Comparison of ENCODE assay signal across 27 cellular contexts in the genomic region with DNA sequence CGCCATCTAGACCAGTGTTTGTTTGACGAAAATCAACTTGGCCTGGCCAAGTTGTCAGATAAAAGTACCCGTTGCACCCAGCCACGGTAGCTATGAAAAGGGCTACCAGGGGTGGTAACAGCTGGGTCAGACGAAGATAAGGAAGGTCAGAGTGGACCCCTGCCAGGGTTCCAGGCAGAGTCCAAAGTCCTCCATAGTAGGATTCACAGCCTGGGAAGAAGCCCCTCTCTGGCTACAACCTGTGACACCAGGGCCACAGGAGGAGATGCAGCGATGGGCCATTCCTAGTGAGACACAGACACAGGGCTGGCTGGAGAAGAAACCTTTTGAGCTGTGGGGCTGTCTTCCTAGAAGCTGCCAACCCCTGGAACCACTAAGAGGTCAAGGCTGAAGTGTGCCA. TPM values are rescaled to one million over a fixed set of nuclear protein-coding genes. Genes with fewer than 3 reads are reported as not detected.
DNase-seq lines count a peak whose midpoint lies in the region; ATAC-seq and TF ChIP-seq lines count a peak whose summit lies in the region.
"Had no signal": no experiment of that assay in that cellular context is flagged by ENCODE, and none has a peak within 500 bp of the region (broad histone marks: within the 10 kb centered on the region; RNA-seq: fewer than 3 reads in every experiment).

No MANE protein-coding gene starts in this region.

- TF ChIP-seq CTCF in natural killer cell (IDR thresholded peaks at IDR 0.05), result no peak
- no peak for TF ChIP-seq CTCF in omental fat pad (IDR thresholded peaks at IDR 0.05)

- peak; percentile 39 for DNase-seq in natural killer cell treated with Interleukin-12 subunit alpha and Interleukin-12 subunit beta and Interleukin-15 and Interleukin-18, amount 100 ng/mL, for 72 hours (ENCODE audit: low spot score)
- no peak for DNase-seq in natural killer cell
- peak; percentile 18 for DNase-seq in activated CD8-positive, alpha-beta memory T cell treated with anti-CD3 and anti-CD28 coated beads, Interleukin-2, amount 50 U/mL, for 48 hours
- peak; percentile 4 for DNase-seq in omental fat pad (ENCODE audit: low spot score)
- no peak for DNase-seq in NCI-H1105 (lab: John Stamatoyannopoulos, UW)
- no peak for DNase-seq in NCI-H748 treated with DMSO at 0.1 percent for 48 hours (lab: John Stamatoyannopoulos, UW)
- DNase-seq in NCI-H1092 treated with DMSO at 0.1 percent for 48 hours (lab: John Stamatoyannopoulos, UW), result no peak
- DNase-seq: activated CD4-positive, alpha-beta T cell treated with anti-CD3 and anti-CD28 coated beads, Interleukin-2, amount 50 U/mL, for 4 hours; anterior cingulate cortex; COR-L47; effector memory CD8-positive, alpha-beta T cell; glutamatergic neuron; Karpas-422; mesenchymal stem cell; NCI-H1436 treated with DMSO at 0.1 percent for 48 hours; NCI-H2081 treated with DMSO at 0.1 percent for 48 hours; NCI-H345; right cardiac atrium; stimulated activated CD4-positive, alpha-beta T cell treated with anti-CD3 and anti-CD28 coated beads, Interleukin-12 subunit alpha, Interleukin-12 subunit beta, amount 100 ng/mL, for 4 hours; stimulated activated CD4-positive, alpha-beta T cell treated with anti-CD3 and anti-CD28 coated beads, Interleukin-2, amount 100 ng/mL, for 48 hours; T1000 had no signal

- H3K9me3 Mint-ChIP-seq in natural killer cell treated with Interleukin-12 subunit alpha and Interleukin-12 subunit beta and Interleukin-15 and Interleukin-18, amount 100 ng/mL, for 72 hours, result no peaks in the 10 kb centered on the region
- peaks cover 0 to 8% of the 10 kb centered on the region in 2 donors for H3K9me3 Mint-ChIP-seq in natural killer cell
- H3K9me3 Mint-ChIP-seq: effector memory CD8-positive, alpha-beta T cell had no signal

- no peaks in the 10 kb centered on the region for H3K27me3 Mint-ChIP-seq in natural killer cell treated with Interleukin-12 subunit alpha and Interleukin-12 subunit beta and Interleukin-15 and Interleukin-18, amount 100 ng/mL, for 72 hours
- H3K27me3 Mint-ChIP-seq in natural killer cell (ENCODE audit: low read depth in 2 of 2), result peaks cover 0 to 2% of the 10 kb centered on the region in 2 donors
- H3K27me3 Mint-ChIP-seq: effector memory CD8-positive, alpha-beta T cell had no signal

- H3K36me3 Mint-ChIP-seq in natural killer cell treated with Interleukin-12 subunit alpha and Interleukin-12 subunit beta and Interleukin-15 and Interleukin-18, amount 100 ng/mL, for 72 hours, result peaks cover 22% of the 10 kb centered on the region
- H3K36me3 Mint-ChIP-seq in natural killer cell, result peaks cover 7% of the 10 kb centered on the region

- no peak for ATAC-seq in natural killer cell treated with Interleukin-12 subunit alpha and Interleukin-12 subunit beta and Interleukin-15 and Interleukin-18, amount 100 ng/mL, for 72 hours
- ATAC-seq in natural killer cell, result no peak
- ATAC-seq in omental fat pad (ENCODE audit: low FRiP score), result no peak
- ATAC-seq: activated naive CD4-positive, alpha-beta T cell treated with anti-CD3 and anti-CD28 coated beads, Interleukin-2, amount 50 U/mL, for 72 hours; effector memory CD8-positive, alpha-beta T cell; GM12878; HCT116; left lobe of liver; right cardiac atrium; WTC11 had no signal

- no peak overlapping the region for H3K4me3 Mint-ChIP-seq in natural killer cell treated with Interleukin-12 subunit alpha and Interleukin-12 subunit beta and Interleukin-15 and Interleukin-18, amount 100 ng/mL, for 72 hours
- H3K4me3 Mint-ChIP-seq in natural killer cell, result no peak overlapping the region
- H3K4me3 Mint-ChIP-seq: effector memory CD8-positive, alpha-beta T cell; WTC11 had no signal

- intact Hi-C loops in natural killer cell (cut with micrococcal nuclease), result no loop called here

- H3K27ac Mint-ChIP-seq in natural killer cell treated with Interleukin-12 subunit alpha and Interleukin-12 subunit beta and Interleukin-15 and Interleukin-18, amount 100 ng/mL, for 72 hours, result no peak overlapping the region
- no peak overlapping the region for H3K27ac Mint-ChIP-seq in natural killer cell
- H3K27ac Mint-ChIP-seq: activated naive CD4-positive, alpha-beta T cell treated with anti-CD3 and anti-CD28 coated beads, Interleukin-2, amount 50 U/mL, for 72 hours; activated T-helper 2 cell treated with anti-CD3 and anti-CD28 coated beads, Interferon-gamma antibody, Interleukin-2, Interleukin-4, amounts not matched to agents 10 μg/mL and 5 μg/mL and 100 μg/mL, durations not matched to agents 14 hours and 24 hours and 36 hours; effector memory CD8-positive, alpha-beta T cell; WTC11 had no signal

- H3K4me1 Mint-ChIP-seq in natural killer cell treated with Interleukin-12 subunit alpha and Interleukin-12 subunit beta and Interleukin-15 and Interleukin-18, amount 100 ng/mL, for 72 hours (ENCODE audit: low read depth in 2 of 2), result peaks cover 0 to 2% of the 10 kb centered on the region in 2 donors
- H3K4me1 Mint-ChIP-seq in natural killer cell, result no peaks in the 10 kb centered on the region
- H3K4me1 Mint-ChIP-seq: WTC11 had no signal

RNA-seq across cellular contexts. Expression of a gene that starts 39.3 kb away (rescaled TPM):
- total RNA-seq in natural killer cell treated with Interleukin-12 subunit alpha and Interleukin-12 subunit beta and Interleukin-15 and Interleukin-18, amount 100 ng/mL, for 72 hours, result 10 to 100 TPM in 1 of 2 donors, 1 to 10 TPM in 1; 9.4 to 10.0 TPM
- 1 to 10 TPM; 4.8 to 8.5 (median 4.8) TPM for total RNA-seq in natural killer cell
- total RNA-seq in omental fat pad, result 1 to 10 TPM; 6.4 to 9.1 (median 8.4) TPM

Comparison
In these comparisons a context has a peak if more than half of its experiments do, and no peak if none do; other contexts are left out.
1. DNase-seq: peak in natural killer cell treated with Interleukin-12 subunit alpha and Interleukin-12 subunit beta and Interleukin-15 and Interleukin-18, amount 100 ng/mL, for 72 hours (single experiment), activated CD8-positive, alpha-beta memory T cell treated with anti-CD3 and anti-CD28 coated beads, Interleukin-2, amount 50 U/mL, for 48 hours (single experiment) and omental fat pad (single experiment); none in natural killer cell (single experiment), NCI-H1105 (single experiment), NCI-H748 treated with DMSO at 0.1 percent for 48 hours (single experiment) and NCI-H1092 treated with DMSO at 0.1 percent for 48 hours (single experiment).